1 cellular context compared by ENCODE assay signal in the genomic region with DNA sequence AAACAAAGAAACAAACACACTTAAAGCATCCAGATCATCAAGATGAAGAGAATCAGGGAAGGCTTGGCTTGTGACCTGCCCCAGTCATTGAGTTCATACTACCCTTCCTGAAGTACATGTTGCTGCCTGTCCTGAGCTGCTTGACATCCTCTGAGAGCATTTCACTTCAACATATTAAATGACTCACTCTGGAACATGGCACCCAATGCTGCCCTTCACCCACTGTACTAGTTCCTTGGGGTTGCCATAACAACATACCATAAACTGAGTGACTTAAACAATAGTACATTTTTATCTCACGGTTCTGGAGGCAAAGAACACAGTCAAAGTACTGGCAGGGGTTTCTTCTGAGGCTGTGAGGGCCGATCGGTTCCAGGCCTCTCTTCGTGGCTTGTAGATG.
TF ChIP-seq lines count a peak whose summit lies in the region.

No MANE protein-coding gene starts in this region.

TF ChIP-seq in GM12878, 131 proteins besides CTCF, POLR2A, EP300 and RAD21 (continued from another document):
- TF ChIP-seq, protein P1, sequence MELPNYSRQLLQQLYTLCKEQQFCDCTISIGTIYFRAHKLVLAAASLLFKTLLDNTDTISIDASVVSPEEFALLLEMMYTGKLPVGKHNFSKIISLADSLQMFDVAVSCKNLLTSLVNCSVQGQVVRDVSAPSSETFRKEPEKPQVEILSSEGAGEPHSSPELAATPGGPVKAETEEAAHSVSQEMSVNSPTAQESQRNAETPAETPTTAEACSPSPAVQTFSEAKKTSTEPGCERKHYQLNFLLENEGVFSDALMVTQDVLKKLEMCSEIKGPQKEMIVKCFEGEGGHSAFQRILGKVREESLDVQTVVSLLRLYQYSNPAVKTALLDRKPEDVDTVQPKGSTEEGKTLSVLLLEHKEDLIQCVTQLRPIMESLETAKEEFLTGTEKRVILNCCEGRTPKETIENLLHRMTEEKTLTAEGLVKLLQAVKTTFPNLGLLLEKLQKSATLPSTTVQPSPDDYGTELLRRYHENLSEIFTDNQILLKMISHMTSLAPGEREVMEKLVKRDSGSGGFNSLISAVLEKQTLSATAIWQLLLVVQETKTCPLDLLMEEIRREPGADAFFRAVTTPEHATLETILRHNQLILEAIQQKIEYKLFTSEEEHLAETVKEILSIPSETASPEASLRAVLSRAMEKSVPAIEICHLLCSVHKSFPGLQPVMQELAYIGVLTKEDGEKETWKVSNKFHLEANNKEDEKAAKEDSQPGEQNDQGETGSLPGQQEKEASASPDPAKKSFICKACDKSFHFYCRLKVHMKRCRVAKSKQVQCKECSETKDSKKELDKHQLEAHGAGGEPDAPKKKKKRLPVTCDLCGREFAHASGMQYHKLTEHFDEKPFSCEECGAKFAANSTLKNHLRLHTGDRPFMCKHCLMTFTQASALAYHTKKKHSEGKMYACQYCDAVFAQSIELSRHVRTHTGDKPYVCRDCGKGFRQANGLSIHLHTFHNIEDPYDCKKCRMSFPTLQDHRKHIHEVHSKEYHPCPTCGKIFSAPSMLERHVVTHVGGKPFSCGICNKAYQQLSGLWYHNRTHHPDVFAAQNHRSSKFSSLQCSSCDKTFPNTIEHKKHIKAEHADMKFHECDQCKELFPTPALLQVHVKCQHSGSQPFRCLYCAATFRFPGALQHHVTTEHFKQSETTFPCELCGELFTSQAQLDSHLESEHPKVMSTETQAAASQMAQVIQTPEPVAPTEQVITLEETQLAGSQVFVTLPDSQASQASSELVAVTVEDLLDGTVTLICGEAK (IDR thresholded peaks at IDR 0.05; ENCODE audit: borderline replicate concordance) = no peak
- TF ChIP-seq, protein P2, sequence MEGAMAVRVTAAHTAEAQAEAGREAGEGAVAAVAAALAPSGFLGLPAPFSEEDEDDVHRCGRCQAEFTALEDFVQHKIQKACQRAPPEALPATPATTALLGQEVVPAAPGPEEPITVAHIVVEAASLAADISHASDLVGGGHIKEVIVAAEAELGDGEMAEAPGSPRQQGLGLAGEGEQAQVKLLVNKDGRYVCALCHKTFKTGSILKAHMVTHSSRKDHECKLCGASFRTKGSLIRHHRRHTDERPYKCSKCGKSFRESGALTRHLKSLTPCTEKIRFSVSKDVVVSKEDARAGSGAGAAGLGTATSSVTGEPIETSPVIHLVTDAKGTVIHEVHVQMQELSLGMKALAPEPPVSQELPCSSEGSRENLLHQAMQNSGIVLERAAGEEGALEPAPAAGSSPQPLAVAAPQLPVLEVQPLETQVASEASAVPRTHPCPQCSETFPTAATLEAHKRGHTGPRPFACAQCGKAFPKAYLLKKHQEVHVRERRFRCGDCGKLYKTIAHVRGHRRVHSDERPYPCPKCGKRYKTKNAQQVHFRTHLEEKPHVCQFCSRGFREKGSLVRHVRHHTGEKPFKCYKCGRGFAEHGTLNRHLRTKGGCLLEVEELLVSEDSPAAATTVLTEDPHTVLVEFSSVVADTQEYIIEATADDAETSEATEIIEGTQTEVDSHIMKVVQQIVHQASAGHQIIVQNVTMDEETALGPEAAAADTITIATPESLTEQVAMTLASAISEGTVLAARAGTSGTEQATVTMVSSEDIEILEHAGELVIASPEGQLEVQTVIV (IDR thresholded peaks at IDR 0.05; ENCODE audit: borderline replicate concordance, partially characterized antibody) = no peak
- TF ChIP-seq EZH2 (IDR thresholded peaks at IDR 0.05; ENCODE audit: borderline replicate concordance, control insufficient read depth, low read depth, low read length) = no peak
- TF ChIP-seq JUNB (IDR thresholded peaks at IDR 0.05) = no peak
- no peak for TF ChIP-seq FOXK2 (IDR thresholded peaks at IDR 0.05)
- no peak for TF ChIP-seq HDGF (IDR thresholded peaks at IDR 0.05)
- TF ChIP-seq SPI1 (IDR thresholded peaks at IDR 0.05; ENCODE audit: borderline replicate concordance, insufficient read depth, low read depth, low read length) = no peak
- TF ChIP-seq SMAD5 (IDR thresholded peaks at IDR 0.05; ENCODE audit: low read depth) = no peak
- TF ChIP-seq, protein P3, sequence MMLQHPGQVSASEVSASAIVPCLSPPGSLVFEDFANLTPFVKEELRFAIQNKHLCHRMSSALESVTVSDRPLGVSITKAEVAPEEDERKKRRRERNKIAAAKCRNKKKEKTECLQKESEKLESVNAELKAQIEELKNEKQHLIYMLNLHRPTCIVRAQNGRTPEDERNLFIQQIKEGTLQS (IDR thresholded peaks at IDR 0.05; ENCODE audit: borderline replicate concordance, extremely low read depth, low read depth, low read length) = no peak
- TF ChIP-seq SIN3A (IDR thresholded peaks at IDR 0.05; ENCODE audit: low read depth, low read length) = no peak
- TF ChIP-seq SP1 (IDR thresholded peaks at IDR 0.05; ENCODE audit: low read depth, low read length) = no peak
- no peak for TF ChIP-seq SREBF1 (IDR thresholded peaks at IDR 0.05; ENCODE audit: low read length)
- TF ChIP-seq KLF5 (IDR thresholded peaks at IDR 0.05; ENCODE audit: partially characterized antibody) = no peak
